8 cellular contexts compared by ENCODE assay signal in genomic region chr9:14692536-14692917, GRCh38. TPM values are rescaled to one million over a fixed set of nuclear protein-coding genes. Genes with fewer than 3 reads are reported as not detected.
DNase-seq lines count a peak whose midpoint lies in the region; ATAC-seq and TF ChIP-seq lines count a peak whose summit lies in the region.

No MANE protein-coding gene starts in this region.

- H3K4me3 ChIP-seq in HAP-1 (peak overlapping the region; percentile 50), rectal smooth muscle tissue (ENCODE audit: low read length) (peak overlapping the region; percentile 61)

- POLR2A ChIA-PET in GM10248 (lab: Yijun Ruan, JAX), result no interaction called here

- H3K36me3 ChIP-seq in HAP-1 (replicated peaks) (peaks cover 5% of the 10 kb centered on the region; the same call in 1 of the 2 replicates), rectal smooth muscle tissue (ENCODE audit: control insufficient read depth, insufficient read depth, low read length) (no peaks in the 10 kb centered on the region)

- CTCF ChIA-PET in GM10248 (lab: Yijun Ruan, JAX), result interaction anchor here (1.0 to 4.0 kb wide), 3 partner anchors 16 to 31 kb away, joined by 3 to 17 read pairs (median 4); no protein-coding TSS in a partner anchor

- peaks cover 7% of the 10 kb centered on the region; the same call in 1 of the 2 replicates for H3K4me1 ChIP-seq in HAP-1
- H3K4me1 ChIP-seq in rectal smooth muscle tissue (ENCODE audit: control insufficient read depth, insufficient read depth, low read length), result no peaks in the 10 kb centered on the region

- no peak for TF ChIP-seq CTCF in VCaP (conservative IDR thresholded peaks at IDR 0.05)
- TF ChIP-seq CTCF in GM10248 (IDR thresholded peaks at IDR 0.05; ENCODE audit: control extremely low read depth, extremely low read depth, low read depth, missing control alignments), result no peak

- H3K27ac ChIP-seq in VCaP (peak overlapping the region; percentile 94), rectal smooth muscle tissue (ENCODE audit: low read depth, low read length) (no peak overlapping the region)

- H3K9me3 ChIP-seq in HAP-1, result no peaks in the 10 kb centered on the region

- ATAC-seq in esophagus mucosa, result no peak

- peak overlapping the region; percentile 42 for H3K9ac ChIP-seq in rectal smooth muscle tissue (ENCODE audit: low read length)

- DNase-seq in ACHN, result peak; percentile 22
- peak in 1 of 2 experiments; percentile 27 for DNase-seq in HAP-1 (ENCODE audit: low spot score in 2 of 2)
- DNase-seq in glomerular visceral epithelial cell (ENCODE audit: extremely low spot score), result peak; percentile 24
- no peak for DNase-seq in GM10248 (ENCODE audit: extremely low spot score)
- DNase-seq in activated gamma-delta T cell (lab: John Stamatoyannopoulos, UW), result no peak

- in situ Hi-C loops in ACHN (cut with HindIII; ENCODE audit: low pct_ligation_motif_present, low pct_unique_long_range_greater_than_20kb, low sequenced_read_pairs) (no loop called here), HAP-1 (cut with MboI; ENCODE audit: low sequenced_read_pairs) (no loop called here)

- H3K27me3 ChIP-seq in HAP-1 (ENCODE audit: low read depth), result 0 out of 2 replicates have a peak, but pooled peaks cover 2% of the 10 kb centered on the region
- no peaks in the 10 kb centered on the region for H3K27me3 ChIP-seq in rectal smooth muscle tissue (ENCODE audit: control insufficient read depth, insufficient read depth, low read length)

RNA-seq across cellular contexts. Expression of gene ZDHHC21, which starts 0.7 kb away (rescaled TPM):
- 14.5 TPM for total RNA-seq in esophagus mucosa

RNA-seq across cellular contexts. Expression of gene CER1, which starts 30.0 kb away (rescaled TPM):
- total RNA-seq in esophagus mucosa, result not detected

Comparison
In these comparisons a context has a peak if more than half of its experiments do, and no peak if none do; other contexts are left out.
1. DNase-seq: peak in ACHN (single experiment) and glomerular visceral epithelial cell (single experiment); none in GM10248 (single experiment) and activated gamma-delta T cell (single experiment).